1 cellular context compared by ENCODE assay signal in genomic region chr11:90235536-90235935, GRCh38.
A peak's percentile ranks its signal among the peaks of the same experiment; 100 is the strongest.
TF ChIP-seq lines count a peak whose summit lies in the region.

No MANE protein-coding gene starts in this region.

TF ChIP-seq in K562, 482 proteins besides CTCF, POLR2A, EP300 and RAD21:
- TF ChIP-seq PHTF2 (CRISPR knock-in tag; IDR thresholded peaks at IDR 0.05) (no peak), MAZ (CRISPR knock-in tag; conservative IDR thresholded peaks at IDR 0.05 in 1 of 2, IDR thresholded peaks at IDR 0.05 in 1 of 2) (no peak), ATF4 (CRISPR knock-in tag; IDR thresholded peaks at IDR 0.05) (no peak), WHSC1 (IDR thresholded peaks at IDR 0.05; ENCODE audit: low read length) (no peak), ID3 (CRISPR knock-in tag; IDR thresholded peaks at IDR 0.05) (no peak), ID3 (tag; IDR thresholded peaks at IDR 0.05) (no peak), CREM (IDR thresholded peaks at IDR 0.05; ENCODE audit: low read depth) (no peak), RUNX1 (IDR thresholded peaks at IDR 0.05; ENCODE audit: low read depth) (no peak), DMBX1 (CRISPR knock-in tag; IDR thresholded peaks at IDR 0.05; ENCODE audit: borderline replicate concordance) (no peak), ETS1 (conservative IDR thresholded peaks at IDR 0.05; ENCODE audit: control insufficient read depth, low read depth, low read length) (no peak), RBM34 (IDR thresholded peaks at IDR 0.05; ENCODE audit: borderline replicate concordance, insufficient read depth, low read length) (no peak), ZNF384 (IDR thresholded peaks at IDR 0.05; ENCODE audit: low read depth, low read length) (no peak), ZNF75A (CRISPR knock-in tag; IDR thresholded peaks at IDR 0.05) (no peak), MAFG (tag; conservative IDR thresholded peaks at IDR 0.05) (0 out of 2 replicates have a peak, but pooled peaks have one; percentile 7), AFF4 (CRISPR knock-in tag; IDR thresholded peaks at IDR 0.05) (no peak), SREBF1 (IDR thresholded peaks at IDR 0.05; ENCODE audit: borderline replicate concordance, low read depth, low read length) (no peak), CTBP1 (IDR thresholded peaks at IDR 0.05; ENCODE audit: borderline replicate concordance) (0 out of 2 replicates have a peak, but pooled peaks have one; percentile 33)
